In genomic region chr5:43174586-43174985, GRCh38 we compare ENCODE assay signal across 1 cellular context.
TF ChIP-seq lines count a peak whose summit lies in the region.

No MANE protein-coding gene starts in this region.

TF ChIP-seq in IMR-90, 13 proteins besides CTCF, POLR2A, EP300 and RAD21 (continued from another document):
- TF ChIP-seq ELK1 (IDR thresholded peaks at IDR 0.05; ENCODE audit: borderline replicate concordance, low read depth, low read length): no peak
- TF ChIP-seq CHD1 (IDR thresholded peaks at IDR 0.05; ENCODE audit: low read depth, low read length): no peak
